ENCODE assay signal across 14 cellular contexts in the genomic region with DNA sequence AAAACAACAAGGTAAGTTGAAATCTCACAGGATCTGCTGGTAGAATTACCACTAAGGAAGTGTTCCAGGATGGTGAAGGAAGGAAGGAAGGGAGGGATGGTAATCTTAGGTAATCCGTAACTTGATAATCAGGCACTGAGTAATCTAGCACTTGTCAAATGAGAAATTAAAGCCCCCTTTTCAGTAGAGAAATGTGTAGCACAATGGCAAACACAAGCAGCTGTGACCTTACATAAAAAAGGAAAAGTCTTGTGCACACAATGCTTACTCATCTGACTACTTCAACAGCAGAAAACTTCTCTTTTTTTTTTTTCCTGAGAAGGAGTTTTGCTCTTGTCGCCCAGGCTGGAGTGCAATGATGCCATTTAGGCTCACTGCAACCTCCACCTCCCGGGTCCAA. TPM values are rescaled to one million over a fixed set of nuclear protein-coding genes. Genes with fewer than 3 reads are reported as not detected.
DNase-seq lines count a peak whose midpoint lies in the region; ATAC-seq and TF ChIP-seq lines count a peak whose summit lies in the region.
"Had no signal": no experiment of that assay in that cellular context is flagged by ENCODE, and none has a peak within 500 bp of the region (broad histone marks: within the 10 kb centered on the region; RNA-seq: fewer than 3 reads in every experiment).

No MANE protein-coding gene starts in this region.

- H3K27me3 Mint-ChIP-seq in T-helper 1 cell treated with Interleukin-12 subunit alpha and Interleukin-12 subunit beta and Interleukin-4 antibody, amounts not matched to agents 30 μg/mL and 1 μg/mL, for 36 hours (ENCODE audit: low read depth), result no peaks in the 10 kb centered on the region

- H3K27ac Mint-ChIP-seq in T-helper 1 cell treated with Interleukin-12 subunit alpha and Interleukin-12 subunit beta and Interleukin-4 antibody, amounts not matched to agents 30 μg/mL and 1 μg/mL, for 36 hours, result peak overlapping the region; percentile 15
- H3K27ac Mint-ChIP-seq: endodermal cell, natural killer cell had no signal

- peak; percentile 63 for DNase-seq in GM10248 (ENCODE audit: extremely low spot score)
- DNase-seq in HL-60 (ENCODE audit: low read depth in 1 of 2, low spot score in 1 of 2), result peak in 1 of 2 experiments; percentile 18
- DNase-seq in lung microvascular endothelial cell (ENCODE audit: low read depth in 2 of 2), result peak; percentile 18 to 49
- no peak for DNase-seq in cerebellum (ENCODE audit: low spot score)
- DNase-seq in central memory CD4-positive, alpha-beta T cell, result no peak
- DNase-seq: endodermal cell, head of caudate nucleus, natural killer cell, NCI-H146, sigmoid colon had no signal

- no peak for TF ChIP-seq CTCF in GM10248 (IDR thresholded peaks at IDR 0.05; ENCODE audit: control extremely low read depth, extremely low read depth, low read depth, missing control alignments)
- no peak for TF ChIP-seq CTCF in HL-60 (IDR thresholded peaks at IDR 0.05; ENCODE audit: insufficient read depth, low read length)

- peaks cover 3% of the 10 kb centered on the region for H3K36me3 Mint-ChIP-seq in T-helper 1 cell treated with Interleukin-12 subunit alpha and Interleukin-12 subunit beta and Interleukin-4 antibody, amounts not matched to agents 30 μg/mL and 1 μg/mL, for 36 hours (ENCODE audit: low read depth)
- H3K36me3 Mint-ChIP-seq: natural killer cell had no signal

- no peak overlapping the region for H3K4me3 Mint-ChIP-seq in T-helper 1 cell treated with Interleukin-12 subunit alpha and Interleukin-12 subunit beta and Interleukin-4 antibody, amounts not matched to agents 30 μg/mL and 1 μg/mL, for 36 hours
- H3K4me3 Mint-ChIP-seq: endodermal cell, natural killer cell had no signal

- H3K27ac ChIP-seq in HL-60 (replicated peaks), result peak overlapping the region; percentile 23; the same call in 1 of the 2 replicates
- H3K27ac ChIP-seq: sigmoid colon, thoracic aorta had no signal

- no peak overlapping the region for H3K4me3 ChIP-seq in HL-60 (replicated peaks; ENCODE audit: insufficient read depth, low read length)
- H3K4me3 ChIP-seq: sigmoid colon, thoracic aorta had no signal

- POLR2A ChIA-PET in GM10248 (lab: Yijun Ruan, JAX), result no interaction called here

- no peak for ATAC-seq in HG03565 (IDR thresholded peaks at IDR 0.05; ENCODE audit: unreplicated experiment)
- ATAC-seq: HCT116, natural killer cell had no signal

- CTCF ChIA-PET in GM10248 (lab: Yijun Ruan, JAX), result no interaction called here

- no peaks in the 10 kb centered on the region for H3K9me3 Mint-ChIP-seq in T-helper 1 cell treated with Interleukin-12 subunit alpha and Interleukin-12 subunit beta and Interleukin-4 antibody, amounts not matched to agents 30 μg/mL and 1 μg/mL, for 36 hours
- H3K9me3 Mint-ChIP-seq: endodermal cell, natural killer cell had no signal

- H3K27me3 ChIP-seq in HL-60 (ENCODE audit: insufficient read depth, poor library complexity, severe bottlenecking), result no peaks in the 10 kb centered on the region
- H3K27me3 ChIP-seq: sigmoid colon had no signal

- H3K4me1 Mint-ChIP-seq in T-helper 1 cell treated with Interleukin-12 subunit alpha and Interleukin-12 subunit beta and Interleukin-4 antibody, amounts not matched to agents 30 μg/mL and 1 μg/mL, for 36 hours (ENCODE audit: low read depth), result peaks cover 6% of the 10 kb centered on the region
- H3K4me1 Mint-ChIP-seq: endodermal cell had no signal

RNA-seq across cellular contexts. Expression of a gene that starts 6.1 kb away (rescaled TPM):
- total RNA-seq in lung microvascular endothelial cell (under 0.01 and 0.20 TPM in 2 replicates), cerebellum (not detected)

RNA-seq across cellular contexts. Expression of a gene that starts 43.1 kb away (rescaled TPM):
- total RNA-seq in lung microvascular endothelial cell, result 297 and 300 TPM in 2 replicates
- 124 TPM for total RNA-seq in cerebellum

RNA-seq across cellular contexts. Expression of a gene that starts 57.3 kb away (rescaled TPM):
- total RNA-seq in lung microvascular endothelial cell, result not detected in 2 replicates
- not detected for total RNA-seq in cerebellum
- total RNA-seq: endodermal cell, sigmoid colon, thoracic aorta had no signal

Comparison
In these comparisons a context has a peak if more than half of its experiments do, and no peak if none do; other contexts are left out.
1. DNase-seq: peak in GM10248 (single experiment) and lung microvascular endothelial cell (2 of 2); none in cerebellum (single experiment) and central memory CD4-positive, alpha-beta T cell (single experiment).